In the genomic region with DNA sequence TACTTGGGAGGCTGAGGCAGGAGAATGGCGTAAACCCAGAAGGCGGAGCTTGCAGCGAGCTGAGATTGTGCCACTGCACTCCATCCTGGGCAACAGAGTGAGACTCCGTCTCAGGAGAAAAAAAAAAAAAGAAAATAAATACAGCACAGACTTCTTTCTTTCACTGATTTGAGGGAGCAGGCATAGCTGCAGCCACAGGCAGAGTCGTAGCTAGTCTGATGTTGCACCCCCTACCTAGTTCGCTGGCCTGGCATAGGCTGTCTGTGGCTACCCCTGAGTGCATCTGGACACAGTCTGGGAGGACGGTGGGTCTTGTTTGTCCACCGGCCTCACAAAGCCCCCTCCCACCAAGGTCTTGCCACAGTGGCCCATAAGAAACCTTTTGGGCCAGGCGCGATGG, we compare ENCODE assay signal across 30 cellular contexts. TPM values are rescaled to one million over a fixed set of nuclear protein-coding genes. Genes with fewer than 3 reads are reported as not detected.
"Had no signal": no experiment of that assay in that cellular context is flagged by ENCODE, and none has a peak within 500 bp of the region (broad histone marks: within the 10 kb centered on the region; RNA-seq: fewer than 3 reads in every experiment).

No MANE protein-coding gene starts in this region.

- H3K4me3 Mint-ChIP-seq: naive B cell; naive thymus-derived CD8-positive, alpha-beta T cell; natural killer cell treated with Interleukin-12 subunit alpha and Interleukin-12 subunit beta and Interleukin-15 and Interleukin-18, amount 100 ng/mL, for 72 hours; nephron progenitor cell; neural crest cell; stimulated activated effector memory CD8-positive, alpha-beta T cell treated with anti-CD3 and anti-CD28 coated beads, Interleukin-12 subunit alpha, Interleukin-12 subunit beta, amount 100 ng/mL, for 72 hours; stimulated activated naive B cell treated with anti-CD40 and anti-IgM and Interleukin-4, amounts not matched to agents 10 μg/mL and 1 μg/mL and 100 μg/mL, for 72 hours; stimulated activated naive CD8-positive, alpha-beta T cell treated with anti-CD3 and anti-CD28 coated beads, Interleukin-15, Interleukin-2, amounts not matched to agents 100 ng/mL and 50 ng/mL, for 24 hours; type B pancreatic cell had no signal

- H3K27ac ChIP-seq: pancreas, psoas muscle, skin epidermis, stomach, thoracic aorta, tibial artery, transverse colon, upper lobe of right lung, uterus had no signal

- H3K4me3 ChIP-seq: pancreas, psoas muscle, skin epidermis, smooth muscle cell, stomach, thoracic aorta, tibial artery, transverse colon, upper lobe of right lung, uterus had no signal

- H3K36me3 ChIP-seq: uterus had no signal

- H3K4me2 ChIP-seq: smooth muscle cell had no signal

- H3K9me3 Mint-ChIP-seq: neural crest cell; stimulated activated effector memory CD8-positive, alpha-beta T cell treated with anti-CD3 and anti-CD28 coated beads, Interleukin-12 subunit alpha, Interleukin-12 subunit beta, amount 100 ng/mL, for 72 hours; stimulated activated naive B cell treated with anti-CD40 and anti-IgM and Interleukin-4, amounts not matched to agents 10 μg/mL and 1 μg/mL and 100 μg/mL, for 72 hours; stimulated activated naive CD8-positive, alpha-beta T cell treated with anti-CD3 and anti-CD28 coated beads, Interleukin-15, Interleukin-2, amounts not matched to agents 100 ng/mL and 50 ng/mL, for 24 hours; type B pancreatic cell had no signal

- DNase-seq: naive B cell; naive thymus-derived CD8-positive, alpha-beta T cell; nephron progenitor cell; occipital lobe; right cardiac atrium; stimulated activated CD4-positive, alpha-beta T cell treated with anti-CD3 and anti-CD28 coated beads, Interleukin-15, amount 100 ng/mL, for 24 hours; stimulated activated CD4-positive, alpha-beta T cell treated with anti-CD3 and anti-CD28 coated beads, Interleukin-2, amount 100 ng/mL, for 24 hours; stimulated activated CD4-positive, alpha-beta T cell treated with anti-CD3 and anti-CD28 coated beads, Interleukin-2, amount 100 ng/mL, for 48 hours; stimulated activated CD4-positive, alpha-beta T cell treated with anti-CD3 and anti-CD28 coated beads, Interleukin-4, amount 100 ng/mL, for 24 hours; stimulated activated naive B cell treated with anti-CD40 and anti-IgM and Interleukin-4, amounts not matched to agents 10 μg/mL and 1 μg/mL and 100 μg/mL, for 72 hours; stimulated activated naive CD4-positive, alpha-beta T cell treated with Interleukin-2 at 50 U/mL for 16 hours; stomach; tibial artery; transverse colon; upper lobe of right lung; uterus had no signal

- H3K4me1 ChIP-seq: pancreas, psoas muscle, stomach, tibial artery, transverse colon, upper lobe of right lung, uterus had no signal

- ATAC-seq: naive thymus-derived CD8-positive, alpha-beta T cell; natural killer cell treated with Interleukin-12 subunit alpha and Interleukin-12 subunit beta and Interleukin-15 and Interleukin-18, amount 100 ng/mL, for 72 hours; pancreas; psoas muscle; right cardiac atrium; sciatic nerve; stimulated activated effector memory CD8-positive, alpha-beta T cell treated with anti-CD3 and anti-CD28 coated beads, Interleukin-12 subunit alpha, Interleukin-12 subunit beta, amount 100 ng/mL, for 72 hours; stimulated activated naive B cell treated with anti-CD40 and anti-IgM and Interleukin-4, amounts not matched to agents 10 μg/mL and 1 μg/mL and 100 μg/mL, for 72 hours; upper lobe of right lung had no signal

- FAIRE-seq: pancreas had no signal

- H3K27me3 Mint-ChIP-seq: naive B cell; naive thymus-derived CD8-positive, alpha-beta T cell; natural killer cell treated with Interleukin-12 subunit alpha and Interleukin-12 subunit beta and Interleukin-15 and Interleukin-18, amount 100 ng/mL, for 72 hours; progenitor cell of endocrine pancreas; stimulated activated naive B cell treated with anti-CD40 and anti-IgM and Interleukin-4, amounts not matched to agents 10 μg/mL and 1 μg/mL and 100 μg/mL, for 72 hours; stimulated activated naive CD8-positive, alpha-beta T cell treated with anti-CD3 and anti-CD28 coated beads, Interleukin-15, Interleukin-2, amounts not matched to agents 100 ng/mL and 50 ng/mL, for 24 hours; type B pancreatic cell had no signal

- H3K27me3 ChIP-seq: pancreas, stomach, tibial artery, transverse colon, upper lobe of right lung, uterus had no signal

- H3K9me3 ChIP-seq: pancreas, psoas muscle, transverse colon had no signal

- H3K27ac Mint-ChIP-seq: naive B cell; naive thymus-derived CD8-positive, alpha-beta T cell; natural killer cell treated with Interleukin-12 subunit alpha and Interleukin-12 subunit beta and Interleukin-15 and Interleukin-18, amount 100 ng/mL, for 72 hours; nephron progenitor cell; progenitor cell of endocrine pancreas; stimulated activated effector memory CD8-positive, alpha-beta T cell treated with anti-CD3 and anti-CD28 coated beads, Interleukin-12 subunit alpha, Interleukin-12 subunit beta, amount 100 ng/mL, for 72 hours; stimulated activated naive B cell treated with anti-CD40 and anti-IgM and Interleukin-4, amounts not matched to agents 10 μg/mL and 1 μg/mL and 100 μg/mL, for 72 hours; stimulated activated naive CD8-positive, alpha-beta T cell treated with anti-CD3 and anti-CD28 coated beads, Interleukin-15, Interleukin-2, amounts not matched to agents 100 ng/mL and 50 ng/mL, for 24 hours; type B pancreatic cell had no signal

RNA-seq across cellular contexts. Expression of gene IL3RA, which starts 21.4 kb away (rescaled TPM):
- total RNA-seq: myocyte, neural crest cell, progenitor cell of endocrine pancreas, renal cortical epithelial cell, smooth muscle cell had no signal
